1 cellular context compared by ENCODE assay signal in genomic region chr1:243725075-243725474, GRCh38.
TF ChIP-seq lines count a peak whose summit lies in the region.

No MANE protein-coding gene starts in this region.

TF ChIP-seq in H1, 55 proteins besides CTCF, POLR2A, EP300 and RAD21:
- TF ChIP-seq RXRA (IDR thresholded peaks at IDR 0.05; ENCODE audit: insufficient read depth, low read depth, low read length) (no peak), SRF (IDR thresholded peaks at IDR 0.05; ENCODE audit: low read depth, low read length) (no peak), TAF7 (optimal IDR thresholded peaks at IDR 0.05; ENCODE audit: borderline replicate concordance, low read depth, low read length) (no peak), KDM4A (IDR thresholded peaks at IDR 0.05; ENCODE audit: low read depth, low read length, severe bottlenecking) (no peak), MAFK (IDR thresholded peaks at IDR 0.05; ENCODE audit: low read depth, low read length) (no peak), RBBP5 (IDR thresholded peaks at IDR 0.05; ENCODE audit: borderline replicate concordance, low read depth, low read length) (no peak)
